22 cellular contexts compared by ENCODE assay signal in the genomic region with DNA sequence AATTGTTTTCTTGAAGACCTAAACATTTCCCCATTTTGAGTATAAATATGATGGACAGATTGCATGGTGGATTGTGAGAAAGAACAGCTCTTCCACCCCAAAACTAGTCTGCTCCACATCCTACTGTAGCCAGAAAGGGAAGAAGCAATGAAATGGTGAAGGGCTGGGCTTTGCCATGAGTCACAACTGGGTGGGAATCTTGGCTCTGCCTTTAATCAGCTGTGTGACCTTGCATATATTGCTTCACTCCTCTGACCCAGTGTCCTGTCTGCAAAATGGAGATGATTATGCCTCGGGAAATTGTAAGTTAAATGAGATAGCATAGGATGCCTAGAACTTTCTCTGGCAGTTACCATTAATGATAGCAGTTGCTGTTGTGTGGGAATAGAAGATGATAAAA.
DNase-seq lines count a peak whose midpoint lies in the region; ATAC-seq, FAIRE-seq and TF ChIP-seq lines count a peak whose summit lies in the region.
"Had no signal": no experiment of that assay in that cellular context is flagged by ENCODE, and none has a peak within 500 bp of the region (broad histone marks: within the 10 kb centered on the region; RNA-seq: fewer than 3 reads in every experiment).

No MANE protein-coding gene starts in this region.

- H3K9ac ChIP-seq in mesenchymal stem cell (ENCODE audit: low read length) = no peak overlapping the region
- H3K9ac ChIP-seq: parathyroid adenoma had no signal

- in situ Hi-C loops in GM13976 (cut with MboI; ENCODE audit: low sequenced_read_pairs, unreplicated experiment) = no loop called here

- no peak overlapping the region for H2BK5ac ChIP-seq in mesenchymal stem cell (ENCODE audit: low read depth, low read length, poor library complexity, severe bottlenecking)

- peak overlapping the region in 1 of 2 experiments; percentile 62 for H3K18ac ChIP-seq in mesenchymal stem cell (ENCODE audit: low read depth in 1 of 2, low read length in 2 of 2)

- H3K79me1 ChIP-seq in mesenchymal stem cell (replicated peaks; ENCODE audit: low read length, poor library complexity, severe bottlenecking) = no peaks in the 10 kb centered on the region

- TF ChIP-seq EP300 in gastroesophageal sphincter (IDR thresholded peaks at IDR 0.05) = no peak

- H2AK5ac ChIP-seq in mesenchymal stem cell (ENCODE audit: low read length, severe bottlenecking) = no peak overlapping the region

- H4K91ac ChIP-seq in mesenchymal stem cell (ENCODE audit: low read length) = no peak overlapping the region

- H3K4me1 ChIP-seq in mesenchymal stem cell (ENCODE audit: control insufficient read depth, insufficient read depth, low read depth, low read length) = no peaks in the 10 kb centered on the region
- H3K4me1 ChIP-seq in gastroesophageal sphincter = no peaks in the 10 kb centered on the region
- H3K4me1 ChIP-seq: esophagus muscularis mucosa, parathyroid adenoma had no signal

- no peak for TF ChIP-seq POLR2A in gastroesophageal sphincter (IDR thresholded peaks at IDR 0.05)

- FAIRE-seq in bronchial epithelial cell (lab: Jason Lieb, UNC) = no peak
- FAIRE-seq: HTR-8/SVneo had no signal

- H3K9me3 ChIP-seq in MG63 = no peaks in the 10 kb centered on the region; the same call in 1 of the 2 replicates
- H3K9me3 ChIP-seq in mesenchymal stem cell (ENCODE audit: control insufficient read depth, low read length) = no peaks in the 10 kb centered on the region
- H3K9me3 ChIP-seq in gastroesophageal sphincter = no peaks in the 10 kb centered on the region
- H3K9me3 ChIP-seq: esophagus muscularis mucosa had no signal

- no peak for ATAC-seq in GM18502 (IDR thresholded peaks at IDR 0.05; ENCODE audit: poor library complexity, unreplicated experiment)
- ATAC-seq in gastroesophageal sphincter = no peak
- ATAC-seq: GM23338; left ventricle myocardium superior; Right ventricle myocardium inferior; stimulated activated naive B cell treated with anti-CD40 and anti-IgM and Interleukin-4, amounts not matched to agents 10 μg/mL and 1 μg/mL and 100 μg/mL, for 72 hours; T-helper 17 cell had no signal

- no peak overlapping the region for H2AFZ ChIP-seq in mesenchymal stem cell (ENCODE audit: low read depth, low read length)
- H2AFZ ChIP-seq: GM23338, parathyroid adenoma had no signal

- no peak for TF ChIP-seq CTCF in BJ (IDR thresholded peaks at IDR 0.05; ENCODE audit: insufficient read depth, low read depth, low read length)
- TF ChIP-seq CTCF in bronchial epithelial cell (IDR thresholded peaks at IDR 0.05; ENCODE audit: insufficient read depth, low read length, severe bottlenecking) = no peak
- TF ChIP-seq CTCF in GM13976 (IDR thresholded peaks at IDR 0.05; ENCODE audit: borderline replicate concordance, control extremely low read depth, extremely low read depth, insufficient read depth, missing control alignments) = no peak
- TF ChIP-seq CTCF in gastroesophageal sphincter (IDR thresholded peaks at IDR 0.05) = no peak

- no peak overlapping the region for H2BK12ac ChIP-seq in mesenchymal stem cell (ENCODE audit: low read length in 2 of 2)

- no peak overlapping the region for H2BK15ac ChIP-seq in mesenchymal stem cell (ENCODE audit: low read depth, poor library complexity, severe bottlenecking)

- H3K4ac ChIP-seq in mesenchymal stem cell (ENCODE audit: low read depth in 1 of 2, low read length in 2 of 2) = no peak overlapping the region

- CTCF ChIA-PET in BJ (lab: Yijun Ruan, JAX) = interaction anchor here (1.5 kb wide), 1 partner anchor 22 kb away, joined by 3 read pairs; no protein-coding TSS in a partner anchor

- no peak overlapping the region for H3K23ac ChIP-seq in mesenchymal stem cell (ENCODE audit: low read length in 2 of 2)

- no peaks in the 10 kb centered on the region for H3K36me3 ChIP-seq in BJ (ENCODE audit: control insufficient read depth, insufficient read depth, low read length)
- no peaks in the 10 kb centered on the region for H3K36me3 ChIP-seq in MG63
- no peaks in the 10 kb centered on the region for H3K36me3 ChIP-seq in bronchial epithelial cell (ENCODE audit: control insufficient read depth, insufficient read depth, low read length)
- no peaks in the 10 kb centered on the region for H3K36me3 ChIP-seq in mesenchymal stem cell (ENCODE audit: control insufficient read depth in 1 of 2, insufficient read depth in 2 of 2, low read depth in 1 of 2, low read length in 2 of 2)
- H3K36me3 ChIP-seq in gastroesophageal sphincter = no peaks in the 10 kb centered on the region
- H3K36me3 ChIP-seq: esophagus muscularis mucosa had no signal

- H2BK120ac ChIP-seq in mesenchymal stem cell (ENCODE audit: low read depth, low read length) = no peak overlapping the region

- POLR2A ChIA-PET in BJ (lab: Charles Lee) = interaction anchor here (0.6 kb wide), 1 partner anchor 137 kb away, joined by 3 read pairs; no protein-coding TSS in a partner anchor

- H4K8ac ChIP-seq in mesenchymal stem cell (ENCODE audit: low read length) = no peak overlapping the region

- no peak overlapping the region for H3K4me2 ChIP-seq in mesenchymal stem cell (ENCODE audit: low read length, poor library complexity, severe bottlenecking)
- H3K4me2 ChIP-seq: GM23338 had no signal

- H3K27ac ChIP-seq in mesenchymal stem cell (ENCODE audit: low read length, poor library complexity, severe bottlenecking) (no peak overlapping the region), gastroesophageal sphincter (no peak overlapping the region)
- H3K27ac ChIP-seq: esophagus muscularis mucosa, parathyroid adenoma had no signal

- DNase-seq in BJ (ENCODE audit: low read depth) (peak; percentile 36), MG63 (peak; percentile 34), bronchial epithelial cell (ENCODE audit: low read depth) (peak; percentile 49), mesenchymal stem cell (peak; percentile 68), GM13976 (ENCODE audit: low spot score) (no peak), SW480 (ENCODE audit: low spot score) (no peak)
- DNase-seq: activated gamma-delta T cell; AML-193; dermis blood vessel endothelial cell; DMS 273 treated with DMSO at 0.1 percent for 48 hours; left ventricle myocardium superior; MM.1S; NCI-H2107; stimulated activated naive B cell treated with anti-CD40 and anti-IgM and Interleukin-4, amounts not matched to agents 10 μg/mL and 1 μg/mL and 100 μg/mL, for 72 hours; T-helper 17 cell had no signal

- 82% methylated on average over 1 of the region's 1 CpG for WGBS in mesenchymal stem cell
- WGBS in gastroesophageal sphincter (ENCODE audit: low coverage in 1 of 2), 2 donors = 56 to 67% methylated on average over 1 of the region's 1 CpG

- H3K27me3 ChIP-seq in BJ (ENCODE audit: control insufficient read depth, insufficient read depth, low read length) (no peaks in the 10 kb centered on the region), MG63 (no peaks in the 10 kb centered on the region), bronchial epithelial cell (ENCODE audit: control insufficient read depth, insufficient read depth, low read length) (no peaks in the 10 kb centered on the region), mesenchymal stem cell (ENCODE audit: control insufficient read depth in 1 of 2, insufficient read depth in 1 of 2, low read length in 2 of 2) (no peaks in the 10 kb centered on the region), gastroesophageal sphincter (no peaks in the 10 kb centered on the region)
- H3K27me3 ChIP-seq: esophagus muscularis mucosa had no signal

- H3K4me3 ChIP-seq in BJ (ENCODE audit: low read depth, low read length) (no peak overlapping the region), MG63 (no peak overlapping the region), bronchial epithelial cell (ENCODE audit: low read depth, low read length) (no peak overlapping the region), mesenchymal stem cell (ENCODE audit: insufficient read depth in 1 of 2, low read depth in 1 of 2, low read length in 2 of 2) (no peak overlapping the region), gastroesophageal sphincter (no peak overlapping the region)
- H3K4me3 ChIP-seq: esophagus muscularis mucosa, GM23338 had no signal

- H3K14ac ChIP-seq in mesenchymal stem cell (ENCODE audit: low read length in 2 of 2) = no peak overlapping the region

Comparison
In these comparisons a context has a peak if more than half of its experiments do, and no peak if none do; other contexts are left out.
1. DNase-seq: peak in BJ (single experiment), MG63 (single experiment), bronchial epithelial cell (single experiment) and mesenchymal stem cell (single experiment); none in GM13976 (single experiment) and SW480 (single experiment).